ENCODE assay signal across 14 cellular contexts in genomic region chr2:109468893-109469292, GRCh38.
"Had no signal": no experiment of that assay in that cellular context is flagged by ENCODE, and none has a peak within 500 bp of the region (broad histone marks: within the 10 kb centered on the region; RNA-seq: fewer than 3 reads in every experiment).

No MANE protein-coding gene starts in this region.

- ATAC-seq: activated CD8-positive, alpha-beta T cell treated with anti-CD3 and anti-CD28 coated beads for 36 hours; left lung; naive thymus-derived CD4-positive, alpha-beta T cell; pancreas had no signal

- DNase-seq: activated CD4-positive, alpha-beta T cell treated with anti-CD3 and anti-CD28 coated beads, Interleukin-2, amount 10 ng/mL, durations not matched to agents 24 days and 14 days; activated CD8-positive, alpha-beta T cell treated with anti-CD3 and anti-CD28 coated beads for 36 hours; activated naive CD4-positive, alpha-beta T cell treated with Interleukin-2 at 50 U/mL for 16 hours; activated naive CD8-positive, alpha-beta T cell treated with anti-CD3 and anti-CD28 coated beads, Interleukin-2, amount 10 ng/mL, durations not matched to agents 7 days and 5 days; activated T-cell treated with anti-CD3 and anti-CD28 coated beads, Interleukin-2, amount 50 U/mL, for 24 hours; amygdala; glutamatergic neuron; kidney; mesendoderm; naive thymus-derived CD4-positive, alpha-beta T cell; testis had no signal

- FAIRE-seq: colon, kidney, pancreas had no signal
